ENCODE assay signal across 25 cellular contexts in the genomic region with DNA sequence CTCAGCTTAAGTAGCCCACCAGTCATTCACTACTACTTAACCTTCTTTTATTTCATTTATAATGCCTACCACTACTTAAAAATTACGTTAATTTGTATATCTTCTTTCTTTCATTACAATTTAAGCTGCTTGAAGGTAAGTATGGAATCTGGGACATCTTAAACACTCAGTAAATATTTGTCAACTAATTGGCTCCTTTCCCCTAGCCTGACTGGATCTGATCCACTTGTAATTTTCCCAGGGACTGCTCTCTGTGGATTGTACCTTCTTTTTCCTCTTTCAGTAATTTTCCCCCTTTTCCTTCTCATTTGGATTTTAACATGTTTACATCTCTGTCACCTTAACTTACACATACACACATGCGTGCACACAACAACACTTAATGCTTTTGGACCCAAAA.
"Had no signal": no experiment of that assay in that cellular context is flagged by ENCODE, and none has a peak within 500 bp of the region (broad histone marks: within the 10 kb centered on the region; RNA-seq: fewer than 3 reads in every experiment).

No MANE protein-coding gene starts in this region.

- H3K4me2 ChIP-seq: PC-9 had no signal

- H3K27ac Mint-ChIP-seq: activated CD4-positive, alpha-beta memory T cell treated with anti-CD3 and anti-CD28 coated beads for 36 hours; activated CD4-positive, alpha-beta T cell treated with anti-CD3 and anti-CD28 coated beads, Interleukin-2, amount 10 ng/mL, durations not matched to agents 7 days and 5 days; activated naive CD8-positive, alpha-beta T cell; T-helper 17 cell had no signal

- H3K4me3 ChIP-seq: MG63, PC-9 had no signal

- DNase-seq: activated CD4-positive, alpha-beta memory T cell treated with anti-CD3 and anti-CD28 coated beads for 36 hours; activated CD4-positive, alpha-beta T cell treated with anti-CD3 and anti-CD28 coated beads, Interleukin-2, amount 10 ng/mL, durations not matched to agents 7 days and 5 days; activated CD4-positive, CD25-positive, alpha-beta regulatory T cell; activated CD8-positive, alpha-beta memory T cell treated with anti-CD3 and anti-CD28 coated beads for 24 hours; activated effector memory CD4-positive, alpha-beta T cell treated with anti-CD3 and anti-CD28 coated beads, Interleukin-2, amount 50 U/mL, for 16 hours; activated naive CD4-positive, alpha-beta T cell treated with Interleukin-2 at 50 U/mL for 16 hours; activated T-cell treated with anti-CD3 and anti-CD28 coated beads, Interleukin-2, amount 50 U/mL, for 4 hours; amygdala; brain microvascular endothelial cell; cerebellar nuclear complex; KG1; MG63; MV-4-11; NCI-H1092 treated with DMSO at 0.1 percent for 48 hours; NCI-H1417 treated with DMSO at 0.1 percent for 48 hours; NCI-H1694; NCI-H2029 treated with DMSO at 0.1 percent for 48 hours; NCI-H345; NCI-H510A treated with DMSO at 0.1 percent for 48 hours; NCI-H69; PC-9; SIG-M5; T-helper 17 cell; T-helper 9 cell had no signal

- H3K4me3 Mint-ChIP-seq: activated CD4-positive, alpha-beta memory T cell treated with anti-CD3 and anti-CD28 coated beads for 36 hours; activated CD4-positive, alpha-beta T cell treated with anti-CD3 and anti-CD28 coated beads, Interleukin-2, amount 10 ng/mL, durations not matched to agents 7 days and 5 days; activated naive CD8-positive, alpha-beta T cell; activated T-cell treated with anti-CD3 and anti-CD28 coated beads, Interleukin-2, amount 50 U/mL, for 4 hours; T-helper 17 cell had no signal

- H3K9me3 Mint-ChIP-seq: activated CD4-positive, alpha-beta T cell treated with anti-CD3 and anti-CD28 coated beads, Interleukin-2, amount 10 ng/mL, durations not matched to agents 7 days and 5 days; activated T-cell treated with anti-CD3 and anti-CD28 coated beads, Interleukin-2, amount 50 U/mL, for 4 hours had no signal

- H3K27me3 Mint-ChIP-seq: activated CD4-positive, alpha-beta memory T cell treated with anti-CD3 and anti-CD28 coated beads for 36 hours; activated CD4-positive, alpha-beta T cell treated with anti-CD3 and anti-CD28 coated beads, Interleukin-2, amount 10 ng/mL, durations not matched to agents 7 days and 5 days; activated naive CD8-positive, alpha-beta T cell; T-helper 17 cell had no signal

- H2AFZ ChIP-seq: PC-9 had no signal

- H3K27ac ChIP-seq: brain microvascular endothelial cell, PC-9 had no signal

- H3K27me3 ChIP-seq: brain microvascular endothelial cell, MG63 had no signal

- H3K4me1 Mint-ChIP-seq: activated CD4-positive, alpha-beta T cell treated with anti-CD3 and anti-CD28 coated beads, Interleukin-2, amount 10 ng/mL, durations not matched to agents 7 days and 5 days; T-helper 17 cell had no signal

- ATAC-seq: activated T-cell treated with anti-CD3 and anti-CD28 coated beads, Interleukin-2, amount 50 U/mL, for 4 hours; T-helper 17 cell had no signal
